Comparison of ENCODE assay signal across 8 cellular contexts in the genomic region with DNA sequence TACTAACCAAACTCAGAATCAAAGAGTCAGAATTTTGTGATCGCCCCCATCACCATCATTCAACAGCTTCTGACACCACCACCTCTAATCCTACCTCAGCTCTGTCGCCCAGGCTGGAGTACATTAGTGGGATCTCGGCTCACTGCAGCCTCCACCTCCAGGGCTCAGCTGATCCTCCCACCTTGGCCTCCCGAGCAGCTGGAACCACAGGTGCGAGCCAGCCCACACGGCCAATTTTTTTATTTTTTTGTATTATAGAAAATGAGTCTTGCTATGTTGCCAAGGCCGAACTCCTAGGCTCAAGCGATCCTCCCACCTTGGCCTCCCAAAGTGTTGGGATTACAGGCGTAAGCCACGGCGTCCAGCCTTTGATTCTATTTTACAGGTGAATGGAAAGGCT.
A peak's percentile ranks its signal among the peaks of the same experiment; 100 is the strongest.
DNase-seq lines count a peak whose midpoint lies in the region; ATAC-seq and TF ChIP-seq lines count a peak whose summit lies in the region.

No MANE protein-coding gene starts in this region.

- H3K27ac Mint-ChIP-seq in stimulated activated memory B cell treated with anti-CD40 and anti-IgM and Interleukin-4, amounts not matched to agents 10 μg/mL and 1 μg/mL and 100 μg/mL, for 72 hours = no peak overlapping the region

- H3K4me1 Mint-ChIP-seq in stimulated activated memory B cell treated with anti-CD40 and anti-IgM and Interleukin-4, amounts not matched to agents 10 μg/mL and 1 μg/mL and 100 μg/mL, for 72 hours = peaks cover 7% of the 10 kb centered on the region

- no peaks in the 10 kb centered on the region for H3K36me3 Mint-ChIP-seq in stimulated activated memory B cell treated with anti-CD40 and anti-IgM and Interleukin-4, amounts not matched to agents 10 μg/mL and 1 μg/mL and 100 μg/mL, for 72 hours

- in situ Hi-C loops in astrocyte of the spinal cord (cut with HindIII; ENCODE audit: low sequenced_read_pairs) = no loop called here

- peaks cover 44% of the 10 kb centered on the region for H3K27me3 ChIP-seq in H7 (ENCODE audit: control insufficient read depth, insufficient read depth, low read length)
- no peaks in the 10 kb centered on the region for H3K27me3 ChIP-seq in layer of hippocampus (ENCODE audit: control insufficient read depth, insufficient read depth, low read length)

- H3K4me3 Mint-ChIP-seq in stimulated activated memory B cell treated with anti-CD40 and anti-IgM and Interleukin-4, amounts not matched to agents 10 μg/mL and 1 μg/mL and 100 μg/mL, for 72 hours = peak overlapping the region; percentile 74

- H3K36me3 ChIP-seq in H7 (replicated peaks; ENCODE audit: control insufficient read depth, insufficient read depth, low read length) = no peaks in the 10 kb centered on the region

- H3K9me3 Mint-ChIP-seq in stimulated activated memory B cell treated with anti-CD40 and anti-IgM and Interleukin-4, amounts not matched to agents 10 μg/mL and 1 μg/mL and 100 μg/mL, for 72 hours = no peaks in the 10 kb centered on the region

- H3K27me3 Mint-ChIP-seq in stimulated activated memory B cell treated with anti-CD40 and anti-IgM and Interleukin-4, amounts not matched to agents 10 μg/mL and 1 μg/mL and 100 μg/mL, for 72 hours = peaks cover 56% of the 10 kb centered on the region

- ATAC-seq in stimulated activated memory B cell treated with anti-CD40 and anti-IgM and Interleukin-4, amounts not matched to agents 10 μg/mL and 1 μg/mL and 100 μg/mL, for 72 hours = no peak
- no peak for ATAC-seq in HG02763 (IDR thresholded peaks at IDR 0.05; ENCODE audit: unreplicated experiment)
- ATAC-seq in HG03520 (IDR thresholded peaks at IDR 0.05; ENCODE audit: unreplicated experiment) = no peak
- no peak for ATAC-seq in GM18858 (IDR thresholded peaks at IDR 0.05; ENCODE audit: unreplicated experiment)

- DNase-seq in H7 (no peak), astrocyte of the spinal cord (ENCODE audit: low read depth, low spot score) (no peak), DMS53 treated with DMSO at 0.1 percent for 48 hours (lab: John Stamatoyannopoulos, UW; ENCODE audit: unreplicated experiment) (no peak)

- no peak for TF ChIP-seq CTCF in astrocyte of the spinal cord (IDR thresholded peaks at IDR 0.05; ENCODE audit: low read depth, low read length)

- H3K4me3 ChIP-seq in H7 (ENCODE audit: insufficient read depth, low read depth, low read length) (peak overlapping the region; percentile 33; the same call in 1 of the 2 replicates), astrocyte of the spinal cord (ENCODE audit: low read depth, low read length) (peak overlapping the region; percentile 45)

- peak overlapping the region; percentile 40 for H3K27ac ChIP-seq in layer of hippocampus (ENCODE audit: low read depth, low read length)
